8 cellular contexts compared by ENCODE assay signal in genomic region chr2:121095257-121096080, GRCh38.
A peak's percentile ranks its signal among the peaks of the same experiment; 100 is the strongest.
DNase-seq lines count a peak whose midpoint lies in the region.

No MANE protein-coding gene starts in this region.

- DNase-seq in COLO829 (ENCODE audit: low spot score) (peak; percentile 67), GM19240 (ENCODE audit: insufficient read length, low spot score) (peak; percentile 34), NCI-H1048 (lab: John Stamatoyannopoulos, UW) (peak; percentile 28), UCSD-AML1 (lab: John Stamatoyannopoulos, UW; ENCODE audit: unreplicated experiment) (peak; percentile 57), germinal center (ENCODE audit: low spot score) (peak; percentile 34), retina (peak; percentile 73)
- DNase-seq in stimulated activated CD4-positive, alpha-beta T cell treated with anti-CD3 and anti-CD28 coated beads, Interleukin-4, amount 100 ng/mL, for 4 hours: no peak
- no peak for DNase-seq in stimulated activated naive CD4-positive, alpha-beta T cell (lab: John Stamatoyannopoulos, UW)

Comparison
In these comparisons a context has a peak if more than half of its experiments do, and no peak if none do; other contexts are left out.
1. DNase-seq: peak in COLO829 (single experiment), GM19240 (single experiment), NCI-H1048 (single experiment), UCSD-AML1 (single experiment), germinal center (single experiment) and retina (single experiment); none in stimulated activated CD4-positive, alpha-beta T cell treated with anti-CD3 and anti-CD28 coated beads, Interleukin-4, amount 100 ng/mL, for 4 hours (0 of 2) and stimulated activated naive CD4-positive, alpha-beta T cell (0 of 6).